Comparison of ENCODE assay signal across 13 cellular contexts in genomic region chr6:158958504-158959386, GRCh38. TPM values are rescaled to one million over a fixed set of nuclear protein-coding genes. Genes with fewer than 3 reads are reported as not detected.
DNase-seq lines count a peak whose midpoint lies in the region; ATAC-seq, FAIRE-seq and TF ChIP-seq lines count a peak whose summit lies in the region.
"Had no signal": no experiment of that assay in that cellular context is flagged by ENCODE, and none has a peak within 500 bp of the region (broad histone marks: within the 10 kb centered on the region; RNA-seq: fewer than 3 reads in every experiment).

No MANE protein-coding gene starts in this region.

- DNase-seq in CD8-positive, alpha-beta T cell, result peak in 3 of 7 experiments; percentile 21 to 35 (median 28)
- DNase-seq in activated T-cell treated with anti-CD3 and anti-CD28 coated beads, Interleukin-2, amount 50 U/mL, for 4 hours, result peak; percentile 10
- no peak for DNase-seq in HTR-8/SVneo (ENCODE audit: insufficient read length, low spot score)
- DNase-seq in NK-92 (lab: John Stamatoyannopoulos, UW; ENCODE audit: unreplicated experiment), result no peak
- DNase-seq in DMS53 (lab: John Stamatoyannopoulos, UW), result no peak
- DNase-seq: heart right ventricle, mesenchymal stem cell, NCI-H2081 had no signal

- ATAC-seq in CD8-positive, alpha-beta T cell, result peak; percentile 65
- ATAC-seq in GM21529 (IDR thresholded peaks at IDR 0.05; ENCODE audit: unreplicated experiment), result peak; percentile 45
- no peak for ATAC-seq in activated T-cell treated with anti-CD3 and anti-CD28 coated beads, Interleukin-2, amount 50 U/mL, for 4 hours
- ATAC-seq in GM21619 (IDR thresholded peaks at IDR 0.05; ENCODE audit: unreplicated experiment), result no peak

- H3K4me1 ChIP-seq in CD8-positive, alpha-beta T cell (ENCODE audit: insufficient read depth, low read length), result no peaks in the 10 kb centered on the region
- H3K4me1 ChIP-seq in liver (ENCODE audit: control insufficient read depth in 4 of 4, insufficient read depth in 4 of 4, low read length in 3 of 4), result peaks cover 3 to 13% (median 7%) of the 10 kb centered on the region in 4 donors
- H3K4me1 ChIP-seq: heart right ventricle had no signal

- TF ChIP-seq RAD21 in liver (IDR thresholded peaks at IDR 0.05), result peak in 1 of 2 donors; percentile 33

- FAIRE-seq in HTR-8/SVneo (lab: Jason Lieb, UNC), result no peak

- H3K27ac ChIP-seq in CD8-positive, alpha-beta T cell (ENCODE audit: low read depth, low read length), result no peak overlapping the region
- no peak overlapping the region for H3K27ac ChIP-seq in liver (ENCODE audit: low read depth in 1 of 2, low read length in 2 of 2)
- H3K27ac ChIP-seq: heart right ventricle had no signal

- H3K36me3 Mint-ChIP-seq in CD8-positive, alpha-beta T cell, result no peaks in the 10 kb centered on the region
- no peaks in the 10 kb centered on the region for H3K36me3 Mint-ChIP-seq in activated T-cell treated with anti-CD3 and anti-CD28 coated beads, Interleukin-2, amount 50 U/mL, for 4 hours (ENCODE audit: insufficient read depth)

- no peaks in the 10 kb centered on the region for H3K4me1 Mint-ChIP-seq in CD8-positive, alpha-beta T cell (ENCODE audit: low read depth)
- H3K4me1 Mint-ChIP-seq in activated T-cell treated with anti-CD3 and anti-CD28 coated beads, Interleukin-2, amount 50 U/mL, for 4 hours (ENCODE audit: low read depth), result no peaks in the 10 kb centered on the region

- H3K9ac ChIP-seq in liver (ENCODE audit: low read depth in 1 of 2, low read length in 2 of 2), result no peak overlapping the region

- CTCF ChIA-PET in CD8-positive, alpha-beta T cell (lab: Charles Lee), result interaction anchor here (0.6 to 2.0 kb wide), 15 partner anchors 9 to 267 kb away, joined by 3 to 20 read pairs (median 3); partner anchors contain the start of gene EZR

- POLR2A ChIA-PET in CD8-positive, alpha-beta T cell (lab: Charles Lee), result no interaction called here

- no peaks in the 10 kb centered on the region for H3K27me3 Mint-ChIP-seq in CD8-positive, alpha-beta T cell (ENCODE audit: low read depth)
- no peaks in the 10 kb centered on the region for H3K27me3 Mint-ChIP-seq in activated T-cell treated with anti-CD3 and anti-CD28 coated beads, Interleukin-2, amount 50 U/mL, for 4 hours (ENCODE audit: low read depth)
- H3K27me3 Mint-ChIP-seq: type B pancreatic cell had no signal

- H3K4me3 ChIP-seq in CD8-positive, alpha-beta T cell (ENCODE audit: low read depth, low read length), result no peak overlapping the region
- H3K4me3 ChIP-seq in liver (ENCODE audit: low read depth in 1 of 3, low read length in 3 of 3), result no peak overlapping the region
- H3K4me3 ChIP-seq: heart right ventricle had no signal

- no peak overlapping the region for H3K27ac Mint-ChIP-seq in CD8-positive, alpha-beta T cell
- H3K27ac Mint-ChIP-seq: CD14-positive monocyte, type B pancreatic cell had no signal

- 89% methylated on average over 7 of the region's 7 CpGs for WGBS in liver

- no peaks in the 10 kb centered on the region for H3K9me3 ChIP-seq in CD8-positive, alpha-beta T cell (ENCODE audit: low read length)
- no peaks in the 10 kb centered on the region for H3K9me3 ChIP-seq in liver (ENCODE audit: control insufficient read depth in 4 of 4, low read length in 3 of 4)
- H3K9me3 ChIP-seq: heart right ventricle had no signal

- intact Hi-C loops in CD8-positive, alpha-beta T cell (cut with DNase I, micrococcal nuclease), result loop anchor here in 1 of 2 experiments (1.0 kb wide), 1 partner anchor 142 kb away; no protein-coding TSS in a partner anchor

- H3K9me3 Mint-ChIP-seq in CD8-positive, alpha-beta T cell, result no peaks in the 10 kb centered on the region
- H3K9me3 Mint-ChIP-seq in activated T-cell treated with anti-CD3 and anti-CD28 coated beads, Interleukin-2, amount 50 U/mL, for 4 hours, result no peaks in the 10 kb centered on the region
- H3K9me3 Mint-ChIP-seq: type B pancreatic cell had no signal

- peak; percentile 21 for TF ChIP-seq CTCF in CD8-positive, alpha-beta T cell (IDR thresholded peaks at IDR 0.05)
- TF ChIP-seq CTCF in liver (IDR thresholded peaks at IDR 0.05; ENCODE audit: low read depth, low read length, missing input control), result no peak

- no peaks in the 10 kb centered on the region for H3K27me3 ChIP-seq in CD8-positive, alpha-beta T cell (ENCODE audit: insufficient read depth, low read length)
- no peaks in the 10 kb centered on the region for H3K27me3 ChIP-seq in liver (ENCODE audit: control insufficient read depth in 4 of 4, insufficient read depth in 4 of 4, low read length in 3 of 4)
- H3K27me3 ChIP-seq: heart right ventricle had no signal

- no peaks in the 10 kb centered on the region for H3K36me3 ChIP-seq in CD8-positive, alpha-beta T cell (ENCODE audit: insufficient read depth, low read length)
- H3K36me3 ChIP-seq in liver (ENCODE audit: control insufficient read depth in 4 of 4, insufficient read depth in 3 of 4, low read depth in 1 of 4, low read length in 3 of 4), result peaks cover 0 to 2% (median 0%) of the 10 kb centered on the region in 4 donors

- no peak overlapping the region for H3K4me3 Mint-ChIP-seq in CD8-positive, alpha-beta T cell
- H3K4me3 Mint-ChIP-seq in activated T-cell treated with anti-CD3 and anti-CD28 coated beads, Interleukin-2, amount 50 U/mL, for 4 hours, result no peak overlapping the region
- H3K4me3 Mint-ChIP-seq: CD14-positive monocyte, type B pancreatic cell had no signal

TF ChIP-seq in liver, 16 proteins besides CTCF, POLR2A, EP300 and RAD21:
- peak; percentile 88 for TF ChIP-seq HNF4G (IDR thresholded peaks at IDR 0.05)
- TF ChIP-seq HNF4A (conservative IDR thresholded peaks at IDR 0.05), result peak; percentile 92 to 97
- peak; percentile 88 for TF ChIP-seq SP1 (IDR thresholded peaks at IDR 0.05)
- TF ChIP-seq, protein P1, sequence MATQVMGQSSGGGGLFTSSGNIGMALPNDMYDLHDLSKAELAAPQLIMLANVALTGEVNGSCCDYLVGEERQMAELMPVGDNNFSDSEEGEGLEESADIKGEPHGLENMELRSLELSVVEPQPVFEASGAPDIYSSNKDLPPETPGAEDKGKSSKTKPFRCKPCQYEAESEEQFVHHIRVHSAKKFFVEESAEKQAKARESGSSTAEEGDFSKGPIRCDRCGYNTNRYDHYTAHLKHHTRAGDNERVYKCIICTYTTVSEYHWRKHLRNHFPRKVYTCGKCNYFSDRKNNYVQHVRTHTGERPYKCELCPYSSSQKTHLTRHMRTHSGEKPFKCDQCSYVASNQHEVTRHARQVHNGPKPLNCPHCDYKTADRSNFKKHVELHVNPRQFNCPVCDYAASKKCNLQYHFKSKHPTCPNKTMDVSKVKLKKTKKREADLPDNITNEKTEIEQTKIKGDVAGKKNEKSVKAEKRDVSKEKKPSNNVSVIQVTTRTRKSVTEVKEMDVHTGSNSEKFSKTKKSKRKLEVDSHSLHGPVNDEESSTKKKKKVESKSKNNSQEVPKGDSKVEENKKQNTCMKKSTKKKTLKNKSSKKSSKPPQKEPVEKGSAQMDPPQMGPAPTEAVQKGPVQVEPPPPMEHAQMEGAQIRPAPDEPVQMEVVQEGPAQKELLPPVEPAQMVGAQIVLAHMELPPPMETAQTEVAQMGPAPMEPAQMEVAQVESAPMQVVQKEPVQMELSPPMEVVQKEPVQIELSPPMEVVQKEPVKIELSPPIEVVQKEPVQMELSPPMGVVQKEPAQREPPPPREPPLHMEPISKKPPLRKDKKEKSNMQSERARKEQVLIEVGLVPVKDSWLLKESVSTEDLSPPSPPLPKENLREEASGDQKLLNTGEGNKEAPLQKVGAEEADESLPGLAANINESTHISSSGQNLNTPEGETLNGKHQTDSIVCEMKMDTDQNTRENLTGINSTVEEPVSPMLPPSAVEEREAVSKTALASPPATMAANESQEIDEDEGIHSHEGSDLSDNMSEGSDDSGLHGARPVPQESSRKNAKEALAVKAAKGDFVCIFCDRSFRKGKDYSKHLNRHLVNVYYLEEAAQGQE (IDR thresholded peaks at IDR 0.05), result no peak
- peak in 1 of 2 donors; percentile 48 for TF ChIP-seq RXRA (IDR thresholded peaks at IDR 0.05)
TF ChIP-seq in liver: peak in this region for 4.

RNA-seq across cellular contexts. Expression of gene RSPH3, which starts 41.3 kb away (rescaled TPM):
- total RNA-seq in CD8-positive, alpha-beta T cell, result under 1 TPM; 0.52 to 0.83 TPM
- total RNA-seq in activated T-cell treated with anti-CD3 and anti-CD28 coated beads, Interleukin-2, amount 50 U/mL, for 4 hours, result 1 to 10 TPM; 1.6 to 2.1 (median 1.7) TPM
- total RNA-seq in liver, result 1 to 10 TPM; 2.8 to 3.8 TPM
- 1 to 10 TPM; 1.7 to 4.6 TPM for polyA plus RNA-seq in liver

Comparison
In these comparisons a context has a peak if more than half of its experiments do, and no peak if none do; other contexts are left out.
1. ATAC-seq: peak in CD8-positive, alpha-beta T cell (single experiment) and GM21529 (single experiment); none in activated T-cell treated with anti-CD3 and anti-CD28 coated beads, Interleukin-2, amount 50 U/mL, for 4 hours (0 of 2) and GM21619 (single experiment).